18 cellular contexts compared by ENCODE assay signal in genomic region chr13:78129850-78130249, GRCh38.
"Had no signal": no experiment of that assay in that cellular context is flagged by ENCODE, and none has a peak within 500 bp of the region (broad histone marks: within the 10 kb centered on the region; RNA-seq: fewer than 3 reads in every experiment).

No MANE protein-coding gene starts in this region.

- H3K27me3 ChIP-seq: esophagus squamous epithelium, ovary, right atrium auricular region, sigmoid colon, suprapubic skin, thyroid gland, upper lobe of left lung, uterus had no signal

- FAIRE-seq: small intestine had no signal

- H3K4me3 ChIP-seq: esophagus squamous epithelium, ovary, right atrium auricular region, sigmoid colon, suprapubic skin, thyroid gland, upper lobe of left lung, uterus had no signal

- H3K36me3 ChIP-seq: esophagus squamous epithelium, ovary, right atrium auricular region, sigmoid colon, suprapubic skin, thyroid gland, upper lobe of left lung, uterus had no signal

- ATAC-seq: effector memory CD8-positive, alpha-beta T cell; foreskin keratinocyte; left colon; naive thymus-derived CD4-positive, alpha-beta T cell had no signal

- H3K4me1 Mint-ChIP-seq: naive thymus-derived CD4-positive, alpha-beta T cell had no signal

- DNase-seq: effector memory CD8-positive, alpha-beta T cell; esophagus squamous epithelium; foreskin keratinocyte; hippocampal formation; left colon; mammary epithelial cell; naive thymus-derived CD4-positive, alpha-beta T cell; nucleus accumbens; ovary; sigmoid colon; small intestine; stimulated activated CD4-positive, alpha-beta T cell treated with anti-CD3 and anti-CD28 coated beads, Interleukin-2, amount 100 ng/mL, for 48 hours; stimulated activated naive CD4-positive, alpha-beta T cell treated with Interleukin-2 at 50 U/mL for 16 hours; thyroid gland; upper lobe of left lung; uterus had no signal

- H3K9me3 Mint-ChIP-seq: effector memory CD8-positive, alpha-beta T cell; naive thymus-derived CD4-positive, alpha-beta T cell had no signal

- H3K36me3 Mint-ChIP-seq: naive thymus-derived CD4-positive, alpha-beta T cell had no signal

- H3K27ac Mint-ChIP-seq: effector memory CD8-positive, alpha-beta T cell; naive thymus-derived CD4-positive, alpha-beta T cell had no signal

- H3K9me3 ChIP-seq: esophagus squamous epithelium, ovary, right atrium auricular region, sigmoid colon, suprapubic skin, thyroid gland, upper lobe of left lung, uterus had no signal

- H3K4me1 ChIP-seq: esophagus squamous epithelium, foreskin keratinocyte, right atrium auricular region, sigmoid colon, suprapubic skin, thyroid gland, upper lobe of left lung, uterus had no signal

- H3K4me3 Mint-ChIP-seq: effector memory CD8-positive, alpha-beta T cell; naive thymus-derived CD4-positive, alpha-beta T cell had no signal

- H3K27ac ChIP-seq: esophagus squamous epithelium, foreskin keratinocyte, ovary, right atrium auricular region, sigmoid colon, suprapubic skin, thyroid gland, upper lobe of left lung, uterus had no signal
